ENCODE assay signal across 20 cellular contexts in the genomic region with DNA sequence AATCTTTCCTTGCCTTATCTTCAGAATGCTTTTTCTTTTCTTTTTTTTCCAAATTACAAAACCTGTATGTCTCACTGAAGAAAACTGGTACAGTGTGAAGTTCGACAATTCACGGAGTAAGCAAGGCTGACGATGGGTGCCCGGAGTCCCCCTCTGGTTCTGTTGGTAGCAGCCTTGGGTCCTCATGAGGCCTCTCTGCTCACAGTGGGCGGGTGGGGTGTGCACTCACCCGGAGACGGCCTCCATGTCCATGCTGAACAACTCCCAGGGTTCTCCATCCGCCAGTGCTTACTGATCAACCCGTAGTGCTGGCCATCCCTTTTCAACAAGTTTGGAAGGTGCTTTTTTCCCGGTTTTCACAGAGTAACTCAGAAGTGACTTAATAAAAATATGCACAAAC. TPM values are rescaled to one million over a fixed set of nuclear protein-coding genes. Genes with fewer than 3 reads are reported as not detected.
DNase-seq lines count a peak whose midpoint lies in the region; ATAC-seq and TF ChIP-seq lines count a peak whose summit lies in the region.
"Had no signal": no experiment of that assay in that cellular context is flagged by ENCODE, and none has a peak within 500 bp of the region (broad histone marks: within the 10 kb centered on the region; RNA-seq: fewer than 3 reads in every experiment).

No MANE protein-coding gene starts in this region.

- no peaks in the 10 kb centered on the region for H3K79me1 ChIP-seq in mesenchymal stem cell (replicated peaks; ENCODE audit: low read length, poor library complexity, severe bottlenecking)

- H4K20me1 ChIP-seq in GM23338 (replicated peaks; ENCODE audit: insufficient read depth): no peaks in the 10 kb centered on the region

- TF ChIP-seq CTCF in GM12865 (IDR thresholded peaks at IDR 0.05; ENCODE audit: insufficient read depth, low read depth, low read length, missing control alignments) (no peak), Panc1 (IDR thresholded peaks at IDR 0.05) (no peak), GM23338 (conservative IDR thresholded peaks at IDR 0.05; ENCODE audit: low read depth in 2 of 2) (no peak)

- peaks cover 50% of the 10 kb centered on the region for H3K4me1 ChIP-seq in Panc1 (ENCODE audit: control insufficient read depth, insufficient read depth, low read length)
- H3K4me1 ChIP-seq in mesenchymal stem cell (ENCODE audit: control insufficient read depth, insufficient read depth, low read depth, low read length): peaks cover 2% of the 10 kb centered on the region
- H3K4me1 ChIP-seq in SJCRH30: 0 out of 2 replicates have a peak, but pooled peaks cover 3% of the 10 kb centered on the region
- no peaks in the 10 kb centered on the region for H3K4me1 ChIP-seq in GM23338 (ENCODE audit: insufficient read depth)

- ATAC-seq in Panc1 (no peak), GM23338 (no peak), HG03280 (IDR thresholded peaks at IDR 0.05; ENCODE audit: unreplicated experiment) (no peak)
- no peak for ATAC-seq in naive thymus-derived CD8-positive, alpha-beta T cell
- ATAC-seq: HCT116 had no signal

- no peaks in the 10 kb centered on the region for H3K9me2 ChIP-seq in GM23338 (ENCODE audit: insufficient read depth)

- in situ Hi-C loops in Panc1 (cut with HindIII; ENCODE audit: low pct_unique_long_range_greater_than_20kb, low sequenced_read_pairs): no loop called here

- H3K4me3 Mint-ChIP-seq in naive thymus-derived CD8-positive, alpha-beta T cell: no peak overlapping the region
- H3K4me3 Mint-ChIP-seq in GM23338: no peak overlapping the region
- H3K4me3 Mint-ChIP-seq: CD4-positive, CD25-positive, alpha-beta regulatory T cell; T-helper 1 cell treated with Interleukin-12 subunit alpha and Interleukin-12 subunit beta and Interleukin-4 antibody, amounts not matched to agents 30 μg/mL and 1 μg/mL, for 36 hours had no signal

- H3K27ac ChIP-seq in Panc1 (ENCODE audit: low read length) (peak overlapping the region; percentile 86), mesenchymal stem cell (ENCODE audit: low read length, poor library complexity, severe bottlenecking) (no peak overlapping the region), SJCRH30 (no peak overlapping the region), GM23338 (ENCODE audit: low read depth) (no peak overlapping the region)

- H2BK15ac ChIP-seq in mesenchymal stem cell (ENCODE audit: low read depth, poor library complexity, severe bottlenecking): no peak overlapping the region

- BruUV-seq in Panc1 (replicated peaks; lab: Mats Ljungman, UMichigan): no TSS peak

- H2BK5ac ChIP-seq in mesenchymal stem cell (ENCODE audit: low read depth, low read length, poor library complexity, severe bottlenecking): no peak overlapping the region

- H2AK5ac ChIP-seq in mesenchymal stem cell (ENCODE audit: low read length, severe bottlenecking): no peak overlapping the region

- H3K4me3 ChIP-seq in GM12865 (ENCODE audit: low read depth, low read length): 0 out of 2 replicates have a peak overlapping the region, but pooled peaks have one; percentile 14
- H3K4me3 ChIP-seq in Panc1 (ENCODE audit: low read depth in 2 of 2, low read length in 2 of 2): no peak overlapping the region
- no peak overlapping the region for H3K4me3 ChIP-seq in mesenchymal stem cell (ENCODE audit: insufficient read depth in 1 of 2, low read depth in 1 of 2, low read length in 2 of 2)
- no peak overlapping the region for H3K4me3 ChIP-seq in SJCRH30
- no peak overlapping the region for H3K4me3 ChIP-seq in GM23338

- no peaks in the 10 kb centered on the region for H3K36me3 Mint-ChIP-seq in naive thymus-derived CD8-positive, alpha-beta T cell
- H3K36me3 Mint-ChIP-seq in GM23338 (ENCODE audit: low read depth): no peaks in the 10 kb centered on the region
- H3K36me3 Mint-ChIP-seq: CD4-positive, CD25-positive, alpha-beta regulatory T cell had no signal

- H3K9ac ChIP-seq in mesenchymal stem cell (ENCODE audit: low read length): peak overlapping the region; percentile 33

- H3K27ac Mint-ChIP-seq in naive thymus-derived CD8-positive, alpha-beta T cell: no peak overlapping the region
- H3K27ac Mint-ChIP-seq in GM23338: no peak overlapping the region
- H3K27ac Mint-ChIP-seq: CD4-positive, CD25-positive, alpha-beta regulatory T cell; T-helper 1 cell treated with Interleukin-12 subunit alpha and Interleukin-12 subunit beta and Interleukin-4 antibody, amounts not matched to agents 30 μg/mL and 1 μg/mL, for 36 hours had no signal

- no peaks in the 10 kb centered on the region for H3F3A ChIP-seq in GM23338 (replicated peaks; ENCODE audit: low read depth)

- POLR2A ChIA-PET in Panc1 (lab: Charles Lee): no interaction called here
- POLR2A ChIA-PET in naive thymus-derived CD8-positive, alpha-beta T cell (lab: Charles Lee): no interaction called here

- CTCF ChIA-PET in Panc1 (lab: Charles Lee): interaction anchor here (3.0 kb wide), 1 partner anchor 65 kb away, joined by 15 read pairs; no protein-coding TSS in a partner anchor

- H3K4me2 ChIP-seq in mesenchymal stem cell (ENCODE audit: low read length, poor library complexity, severe bottlenecking): no peak overlapping the region
- no peak overlapping the region for H3K4me2 ChIP-seq in GM23338

- no peak overlapping the region for H4K91ac ChIP-seq in mesenchymal stem cell (ENCODE audit: low read length)

- H3K36me3 ChIP-seq in Panc1 (ENCODE audit: control insufficient read depth, insufficient read depth, low read length) (no peaks in the 10 kb centered on the region), mesenchymal stem cell (ENCODE audit: control insufficient read depth in 1 of 2, insufficient read depth in 2 of 2, low read depth in 1 of 2, low read length in 2 of 2) (peaks cover 0 to 6% of the 10 kb centered on the region in 2 experiments), SJCRH30 (no peaks in the 10 kb centered on the region), GM23338 (ENCODE audit: insufficient read depth) (no peaks in the 10 kb centered on the region)

- H3K9me3 ChIP-seq in Panc1 (ENCODE audit: control insufficient read depth, insufficient read depth, low read depth, low read length): no peaks in the 10 kb centered on the region
- no peaks in the 10 kb centered on the region for H3K9me3 ChIP-seq in mesenchymal stem cell (ENCODE audit: control insufficient read depth, low read length)
- H3K9me3 ChIP-seq in SJCRH30 (replicated peaks): no peaks in the 10 kb centered on the region
- H3K9me3 ChIP-seq: Caco-2 had no signal

- 82% methylated on average over 8 of the region's 10 CpGs for WGBS in mesenchymal stem cell

- no peak for DNase-seq in GM12865 (ENCODE audit: low read depth)
- DNase-seq in Panc1 (ENCODE audit: low read depth, low spot score): no peak
- no peak for DNase-seq in mesenchymal stem cell
- no peak for DNase-seq in naive thymus-derived CD8-positive, alpha-beta T cell
- DNase-seq in SJCRH30: no peak
- DNase-seq in GM23338 (ENCODE audit: low spot score): no peak
- DNase-seq: AML-193; Caco-2; CD4-positive, CD25-positive, alpha-beta regulatory T cell; GF-D8; GOT3; NCI-H1092 treated with DMSO at 0.1 percent for 48 hours; NCI-H146; NCI-H2029 treated with DMSO at 0.1 percent for 48 hours; NCI-H446 treated with DMSO at 0.1 percent for 48 hours; OCI-M1; SIG-M5 had no signal

- no peak overlapping the region for H2AFZ ChIP-seq in mesenchymal stem cell (ENCODE audit: low read depth, low read length)
- no peak overlapping the region for H2AFZ ChIP-seq in GM23338

- H3K9me3 Mint-ChIP-seq in naive thymus-derived CD8-positive, alpha-beta T cell: no peaks in the 10 kb centered on the region
- no peaks in the 10 kb centered on the region for H3K9me3 Mint-ChIP-seq in GM23338
- H3K9me3 Mint-ChIP-seq: CD4-positive, CD25-positive, alpha-beta regulatory T cell; T-helper 1 cell treated with Interleukin-12 subunit alpha and Interleukin-12 subunit beta and Interleukin-4 antibody, amounts not matched to agents 30 μg/mL and 1 μg/mL, for 36 hours had no signal

- H3K4ac ChIP-seq in mesenchymal stem cell (ENCODE audit: low read depth in 1 of 2, low read length in 2 of 2): no peak overlapping the region

- no peak overlapping the region for H2BK12ac ChIP-seq in mesenchymal stem cell (ENCODE audit: low read length in 2 of 2)

- H3K27me3 Mint-ChIP-seq in naive thymus-derived CD8-positive, alpha-beta T cell: peaks cover 0 to 11% (median 3%) of the 10 kb centered on the region in 5 donors
- peaks cover 2% of the 10 kb centered on the region for H3K27me3 Mint-ChIP-seq in GM23338 (ENCODE audit: insufficient read depth, low read depth, poor library complexity)
- H3K27me3 Mint-ChIP-seq: CD4-positive, CD25-positive, alpha-beta regulatory T cell had no signal

- H3K27me3 ChIP-seq in Panc1 (ENCODE audit: control insufficient read depth, insufficient read depth, low read length): no peaks in the 10 kb centered on the region
- no peaks in the 10 kb centered on the region for H3K27me3 ChIP-seq in mesenchymal stem cell (ENCODE audit: control insufficient read depth in 1 of 2, insufficient read depth in 1 of 2, low read length in 2 of 2)
- no peaks in the 10 kb centered on the region for H3K27me3 ChIP-seq in SJCRH30
- no peaks in the 10 kb centered on the region for H3K27me3 ChIP-seq in GM23338 (ENCODE audit: insufficient read depth)

- H3K23ac ChIP-seq in mesenchymal stem cell (ENCODE audit: low read length in 2 of 2): no peak overlapping the region

- no peak overlapping the region for H3K14ac ChIP-seq in mesenchymal stem cell (ENCODE audit: low read length in 2 of 2)

- peaks cover 0 to 8% (median 0%) of the 10 kb centered on the region in 4 donors for H3K4me1 Mint-ChIP-seq in naive thymus-derived CD8-positive, alpha-beta T cell
- H3K4me1 Mint-ChIP-seq in GM23338: peaks cover 2% of the 10 kb centered on the region; the same call in 2 of the 3 replicates
- H3K4me1 Mint-ChIP-seq: CD4-positive, CD25-positive, alpha-beta regulatory T cell had no signal

- H2BK120ac ChIP-seq in mesenchymal stem cell (ENCODE audit: low read depth, low read length): no peak overlapping the region

- no peaks in the 10 kb centered on the region for H3K79me2 ChIP-seq in GM23338 (replicated peaks; ENCODE audit: insufficient read depth)

- intact Hi-C loops in Panc1 (cut with micrococcal nuclease; ENCODE audit: unreplicated experiment): no loop called here

- H3K18ac ChIP-seq in mesenchymal stem cell (ENCODE audit: low read depth in 1 of 2, low read length in 2 of 2): peak overlapping the region in 1 of 2 experiments; percentile 5

- no peak overlapping the region for H4K8ac ChIP-seq in mesenchymal stem cell (ENCODE audit: low read length)

RNA-seq across cellular contexts. Expression of gene LRRK1, which starts 23.5 kb away (rescaled TPM):
- 88.0 TPM for total RNA-seq in Panc1 (2021; ENCODE audit: unreplicated experiment)
- polyA plus RNA-seq in Panc1 (2012; ENCODE audit: insufficient read length): 55.0 TPM
- polyA plus RNA-seq in mesenchymal stem cell (2013, experiment 1 of 2): 1.8 TPM
- polyA plus RNA-seq in mesenchymal stem cell (2013, experiment 2 of 2): 1.5 TPM
- 1 to 10 TPM in 1 of 2 experiments, under 1 TPM in 1; 0.78 to 2.7 TPM for total RNA-seq in naive thymus-derived CD8-positive, alpha-beta T cell
- polyA plus RNA-seq in naive thymus-derived CD8-positive, alpha-beta T cell: not detected
- 5.5 and 5.8 TPM in 2 replicates for total RNA-seq in SJCRH30 (2014; rRNA removed; shearing (Covaris generic))
- total RNA-seq in GM23338 (2014; rRNA removed; shearing (Covaris generic)): 2.6 and 4.4 TPM in 2 replicates
- polyA plus RNA-seq in GM23338 (2016; fragmentation: Nextera tagmentation; extraction: Ambion mirVana): 4.1 and 4.5 TPM in 2 replicates

Comparison
In these comparisons a context has a peak if more than half of its experiments do, and no peak if none do; other contexts are left out.
1. RNA of gene LRRK1, which starts 23.5 kb away (total RNA-seq): 88.0 TPM in Panc1 (single experiment); 5.5 to 5.8 TPM in SJCRH30, 0.78 to 2.7 TPM in naive thymus-derived CD8-positive, alpha-beta T cell and 2.6 to 4.4 TPM in GM23338; every median in the first group is over 10 times any median in the second.